24 cellular contexts compared by ENCODE assay signal in genomic region chr9:131524578-131525315, GRCh38. TPM values are rescaled to one million over a fixed set of nuclear protein-coding genes. Genes with fewer than 3 reads are reported as not detected.
DNase-seq lines count a peak whose midpoint lies in the region; ATAC-seq, FAIRE-seq and TF ChIP-seq lines count a peak whose summit lies in the region.
"Had no signal": no experiment of that assay in that cellular context is flagged by ENCODE, and none has a peak within 500 bp of the region (broad histone marks: within the 10 kb centered on the region; RNA-seq: fewer than 3 reads in every experiment).

No MANE protein-coding gene starts in this region.

- DNase-seq in AG10803 (ENCODE audit: low read depth), result peak; percentile 52
- DNase-seq in H9, result no peak
- no peak for DNase-seq in K562 (ENCODE audit: extremely low read depth in 1 of 4, low spot score in 3 of 4)
- DNase-seq in nephron progenitor cell, result no peak
- no peak for DNase-seq in NCI-H226
- no peak for DNase-seq in effector CD4-positive, alpha-beta T cell
- no peak for DNase-seq in NOMO-1 treated with dmso at 0.1 percent for 144 hours (lab: John Stamatoyannopoulos, UW; ENCODE audit: unreplicated experiment)
- DNase-seq: activated CD4-positive, alpha-beta T cell treated with anti-CD3 and anti-CD28 coated beads for 1 hour; activated CD8-positive, alpha-beta memory T cell treated with anti-CD3 and anti-CD28 coated beads, Interleukin-2, amount 50 U/mL, for 48 hours; activated naive CD4-positive, alpha-beta T cell treated with anti-CD3 and anti-CD28 coated beads for 36 hours; Calu3; effector memory CD4-positive, alpha-beta T cell; GDM1; kidney; NCI-H1092; NCI-H526; OCI-M1; T-helper 9 cell had no signal

- H3K27me3 Mint-ChIP-seq in H9 (ENCODE audit: low read depth), result no peaks in the 10 kb centered on the region
- no peaks in the 10 kb centered on the region for H3K27me3 Mint-ChIP-seq in nephron progenitor cell (ENCODE audit: low read depth, poor library complexity)
- H3K27me3 Mint-ChIP-seq: memory B cell had no signal

- TF ChIP-seq CTCF in AG10803 (conservative IDR thresholded peaks at IDR 0.05; ENCODE audit: low read length) (no peak), H9 (conservative IDR thresholded peaks at IDR 0.05) (no peak), K562 (IDR thresholded peaks at IDR 0.05 in 2 of 3, conservative IDR thresholded peaks at IDR 0.05 in 1 of 3; ENCODE audit: insufficient read depth in 2 of 3, low read depth in 1 of 3, low read length in 3 of 3) (no peak), nephron progenitor cell (IDR thresholded peaks at IDR 0.05) (no peak)

- H2AK5ac ChIP-seq in H9 (ENCODE audit: insufficient read length, low read length), result no peak overlapping the region

- H2AFZ ChIP-seq in H9 (ENCODE audit: low read length) (no peak overlapping the region), K562 (ENCODE audit: low read depth, low read length) (no peak overlapping the region)

- CTCF ChIA-PET in K562 (lab: Yijun Ruan, JAX; ENCODE audit: low intra/inter-chr PET ratio), result no interaction called here

- no peaks in the 10 kb centered on the region for H3K9me3 Mint-ChIP-seq in H9
- H3K9me3 Mint-ChIP-seq in nephron progenitor cell, result no peaks in the 10 kb centered on the region
- H3K9me3 Mint-ChIP-seq: activated naive CD4-positive, alpha-beta T cell treated with anti-CD3 and anti-CD28 coated beads for 36 hours; memory B cell had no signal

- no peaks in the 10 kb centered on the region for H3K9me3 ChIP-seq in H9 (ENCODE audit: control insufficient read depth, low read depth, low read length)
- no peaks in the 10 kb centered on the region for H3K9me3 ChIP-seq in K562 (replicated peaks; ENCODE audit: control insufficient read depth, insufficient read depth, low read depth, low read length)
- H3K9me3 ChIP-seq: SJSA1 had no signal

- no peak for TF ChIP-seq RAD21 in K562 (CRISPR knock-in tag; conservative IDR thresholded peaks at IDR 0.05 in 1 of 2, IDR thresholded peaks at IDR 0.05 in 1 of 2)

- no TSS peak for BruUV-seq in K562 (replicated peaks; lab: Mats Ljungman, UMichigan)

- no peaks in the 10 kb centered on the region for H3K4me1 ChIP-seq in H9 (ENCODE audit: insufficient read depth, low read length)
- peaks cover 0 to 26% of the 10 kb centered on the region in 2 experiments; a peak in 1 of 5 replicates for H3K4me1 ChIP-seq in K562 (replicated peaks in 1 of 2; ENCODE audit: control insufficient read depth in 2 of 2, insufficient read depth in 2 of 2, low read length in 2 of 2)

- no peak overlapping the region for H2BK15ac ChIP-seq in H9 (ENCODE audit: low read depth, low read length)

- no peak overlapping the region for H3K14ac ChIP-seq in H9 (ENCODE audit: insufficient read depth, low read length)

- peaks cover 0 to under 1% of the 10 kb centered on the region in 2 experiments; a peak in 2 of 4 replicates for H3K4me1 Mint-ChIP-seq in H9
- peaks cover 4% of the 10 kb centered on the region for H3K4me1 Mint-ChIP-seq in nephron progenitor cell

- no peak overlapping the region for H2BK20ac ChIP-seq in H9 (ENCODE audit: low read depth, low read length, poor library complexity, severe bottlenecking)

- no peak overlapping the region for H4K5ac ChIP-seq in H9 (ENCODE audit: insufficient read length, low read depth, low read length)

- H4K91ac ChIP-seq in H9 (ENCODE audit: insufficient read length, low read depth, low read length), result no peak overlapping the region

- no peak overlapping the region for H2BK12ac ChIP-seq in H9 (ENCODE audit: insufficient read length, low read depth, low read length)

- no peak overlapping the region for H3K23ac ChIP-seq in H9 (ENCODE audit: insufficient read length, low read depth, low read length)

- H2BK5ac ChIP-seq in H9 (ENCODE audit: insufficient read length, low read length), result no peak overlapping the region

- FAIRE-seq in K562 (lab: Jason Lieb, UNC), result no peak
- FAIRE-seq: GM12878, kidney had no signal

- H3K18ac ChIP-seq in H9 (ENCODE audit: insufficient read length, low read depth, low read length), result no peak overlapping the region

- H3K27ac ChIP-seq in H9 (ENCODE audit: insufficient read length, low read depth, low read length) (no peak overlapping the region), K562 (ENCODE audit: extremely low read depth, low read depth, low read length) (no peak overlapping the region)
- H3K27ac ChIP-seq: SJSA1 had no signal

- H3K27me3 ChIP-seq in H9 (ENCODE audit: insufficient read depth, low read length) (no peaks in the 10 kb centered on the region), K562 (ENCODE audit: control insufficient read depth in 2 of 2, insufficient read depth in 2 of 2, low read length in 2 of 2) (no peaks in the 10 kb centered on the region)
- H3K27me3 ChIP-seq: SJSA1 had no signal

- H4K8ac ChIP-seq in H9 (replicated peaks; ENCODE audit: insufficient read length, low read depth, low read length), result no peak overlapping the region

- H3K79me2 ChIP-seq in H9 (ENCODE audit: insufficient read depth, low read length) (no peaks in the 10 kb centered on the region), K562 (ENCODE audit: control insufficient read depth, insufficient read depth, low read length) (0 out of 3 replicates have a peak, but pooled peaks cover 1% of the 10 kb centered on the region)

- H3K27ac Mint-ChIP-seq in H9 (peak overlapping the region in 2 of 3 experiments; percentile 76 to 85; a peak in 3 of 7 replicates), nephron progenitor cell (peak overlapping the region; percentile 93)
- H3K27ac Mint-ChIP-seq: activated naive CD4-positive, alpha-beta T cell treated with anti-CD3 and anti-CD28 coated beads for 36 hours; memory B cell had no signal

- H3K36me3 Mint-ChIP-seq in H9 (ENCODE audit: insufficient read depth in 1 of 3, low read depth in 3 of 3) (peaks cover 36 to 89% (median 82%) of the 10 kb centered on the region in 3 experiments), nephron progenitor cell (ENCODE audit: low read depth) (peaks cover 40% of the 10 kb centered on the region)

- H3K56ac ChIP-seq in H9 (ENCODE audit: insufficient read length, low read depth, low read length), result no peak overlapping the region

- peaks cover 93% of the 10 kb centered on the region; the same call in 2 of the 3 replicates for H3K36me3 ChIP-seq in K562 (ENCODE audit: control insufficient read depth, insufficient read depth, low read length)

- H3K4me3 Mint-ChIP-seq in H9, result no peak overlapping the region
- H3K4me3 Mint-ChIP-seq in nephron progenitor cell, result no peak overlapping the region
- H3K4me3 Mint-ChIP-seq: activated naive CD4-positive, alpha-beta T cell treated with anti-CD3 and anti-CD28 coated beads for 36 hours; memory B cell had no signal

- H3K4me2 ChIP-seq in H9 (ENCODE audit: insufficient read depth, insufficient read length, low read length) (no peak overlapping the region), K562 (ENCODE audit: insufficient read depth, low read length) (no peak overlapping the region)

- intact Hi-C loops in K562 (cut with micrococcal nuclease), result no loop called here

- H3K9me1 ChIP-seq in K562 (ENCODE audit: control insufficient read depth, insufficient read depth, low read length), result no peaks in the 10 kb centered on the region

- H3K4me3 ChIP-seq in AG10803 (ENCODE audit: low read length), result no peak overlapping the region
- H3K4me3 ChIP-seq in K562, result no peak overlapping the region
- H3K4me3 ChIP-seq: GM12878, SJSA1 had no signal

- no peak overlapping the region for H3K4ac ChIP-seq in H9 (ENCODE audit: low read depth, low read length)

- WGBS in H9 (ENCODE audit: extremely low coverage, insufficient read length, low lambda C conversion rate), result no CpG with 5 or more reads among the region's 23 CpGs
- 86% methylated on average over 16 of the region's 23 CpGs for WGBS in K562 (ENCODE audit: insufficient coverage, low coverage, missing lambda C conversion rate)

- no peaks in the 10 kb centered on the region for H4K20me1 ChIP-seq in H9 (ENCODE audit: control insufficient read depth, insufficient read depth, insufficient read length)
- H4K20me1 ChIP-seq in K562 (replicated peaks; ENCODE audit: control insufficient read depth, insufficient read depth, low read length), result no peaks in the 10 kb centered on the region; the same call in 1 of the 2 replicates

- POLR2A ChIA-PET in K562 (lab: Yijun Ruan, JAX), result no interaction called here

- H3K9ac ChIP-seq in H9 (ENCODE audit: extremely low read depth, insufficient read length, low read length), result no peak overlapping the region
- H3K9ac ChIP-seq in K562 (ENCODE audit: insufficient read depth in 1 of 2, low read depth in 2 of 2, low read length in 2 of 2), result 0 out of 4 replicates have a peak overlapping the region, but pooled peaks of 1 of the 2 experiments have one; percentile 50

- no peaks in the 10 kb centered on the region for H3K79me1 ChIP-seq in H9 (ENCODE audit: insufficient read depth, low read depth, low read length, poor library complexity, severe bottlenecking)

- H3T11ph ChIP-seq in H9 (ENCODE audit: low read length), result no peak overlapping the region

- ATAC-seq in K562 (no peak), HG02981 (IDR thresholded peaks at IDR 0.05; ENCODE audit: unreplicated experiment) (no peak)
- ATAC-seq: GM12878, right cardiac atrium had no signal

- H2BK120ac ChIP-seq in H9 (ENCODE audit: low read depth, low read length, poor library complexity, severe bottlenecking), result no peak overlapping the region

- TF ChIP-seq EP300 in K562 (IDR thresholded peaks at IDR 0.05; ENCODE audit: low read length), result no peak

- in situ Hi-C loops in K562 (cut with MboI), result no loop called here

- TF ChIP-seq POLR2A in K562 (conservative IDR thresholded peaks at IDR 0.05), result no peak

- H3K23me2 ChIP-seq in H9 (ENCODE audit: insufficient read length, low read depth, low read length, poor library complexity, severe bottlenecking), result no peaks in the 10 kb centered on the region

RNA-seq across cellular contexts. Expression of gene UCK1, which starts 6.3 kb away (rescaled TPM):
- total RNA-seq in H9 (2021) (51.2 and 54.2 TPM in 2 replicates), K562 (2014; rRNA removed) (25.6 and 27.5 TPM in 2 replicates), K562 (2014; rRNA removed; fragmentation: Illumina TruSeq; extraction: Trizol) (6.4 and 7.5 TPM in 2 replicates), K562 (2015; rRNA removed; fragmentation: Illumina TruSeq; extraction: Trizol) (16.1 and 16.2 TPM in 2 replicates), K562 (2021) (16.9 and 19.8 TPM in 2 replicates)
- total RNA-seq in K562 (2011; cell fraction: chromatin; rRNA removed; ENCODE audit: low replicate concordance), result 22.3 and 45.1 TPM in 2 replicates
- 32.7 and 35.9 TPM in 2 replicates for total RNA-seq in K562 (2011; cell fraction: nucleolus; rRNA removed)
- 26.6 and 29.1 TPM in 2 replicates for total RNA-seq in K562 (2011; cell fraction: nucleoplasm; rRNA removed)
- polyA plus RNA-seq in K562 (2011; rRNA removed) (16.4 and 17.2 TPM in 2 replicates), K562 (2014; fragmentation: Illumina TruSeq; extraction: Trizol) (13.2 and 21.3 TPM in 2 replicates), K562 (2014; fragmentation: Nextera tagmentation; extraction: Ambion mirVana) (under 1 TPM; 0.27 to 0.48 TPM), K562 (2014; rRNA removed) (20.3 and 25.2 TPM in 2 replicates)
- polyA plus RNA-seq in K562 (2011; cell fraction: cytosol; rRNA removed), result 18.3 and 27.1 TPM in 2 replicates
- polyA plus RNA-seq in K562 (2011; cell fraction: nucleus; rRNA removed), result 22.7 and 38.5 TPM in 2 replicates
- 18.1 and 20.7 TPM in 2 replicates for polyA plus RNA-seq in K562 (2012)
- polyA minus RNA-seq in K562 (2011; rRNA and poly(A)+ RNA removed), result 7.2 and 10.9 TPM in 2 replicates
- 9.7 and 10.8 TPM in 2 replicates for polyA minus RNA-seq in K562 (2011; cell fraction: cytosol; rRNA and poly(A)+ RNA removed)
- 10.2 and 12.7 TPM in 2 replicates for polyA minus RNA-seq in K562 (2011; cell fraction: nucleus; rRNA and poly(A)+ RNA removed)

RNA-seq across cellular contexts. Expression of gene PRRT1B, which starts 20.6 kb away (rescaled TPM):
- total RNA-seq in H9 (2021) (0.72 and 1.0 TPM in 2 replicates), K562 (2014; rRNA removed) (not detected in 2 replicates), K562 (2014; rRNA removed; fragmentation: Illumina TruSeq; extraction: Trizol) (not detected in 2 replicates), K562 (2015; rRNA removed; fragmentation: Illumina TruSeq; extraction: Trizol) (not detected in 2 replicates), K562 (2021) (not detected in 2 replicates)
- total RNA-seq in K562 (2011; cell fraction: chromatin; rRNA removed; ENCODE audit: low replicate concordance), result not detected in 2 replicates
- total RNA-seq in K562 (2011; cell fraction: nucleolus; rRNA removed), result not detected in 2 replicates
- not detected in 2 replicates for total RNA-seq in K562 (2011; cell fraction: nucleoplasm; rRNA removed)
- polyA plus RNA-seq in K562 (2011; rRNA removed) (not detected in 2 replicates), K562 (2014; fragmentation: Illumina TruSeq; extraction: Trizol) (not detected in 2 replicates), K562 (2014; fragmentation: Nextera tagmentation; extraction: Ambion mirVana) (not detected), K562 (2014; rRNA removed) (not detected in 2 replicates)
- not detected in 2 replicates for polyA plus RNA-seq in K562 (2011; cell fraction: cytosol; rRNA removed)
- polyA plus RNA-seq in K562 (2011; cell fraction: nucleus; rRNA removed), result not detected in 2 replicates
- not detected in 2 replicates for polyA plus RNA-seq in K562 (2012)
- not detected in 2 replicates for polyA minus RNA-seq in K562 (2011; rRNA and poly(A)+ RNA removed)
- not detected in 2 replicates for polyA minus RNA-seq in K562 (2011; cell fraction: cytosol; rRNA and poly(A)+ RNA removed)
- not detected in 2 replicates for polyA minus RNA-seq in K562 (2011; cell fraction: nucleus; rRNA and poly(A)+ RNA removed)
- total RNA-seq: activated naive CD4-positive, alpha-beta T cell treated with anti-CD3 and anti-CD28 coated beads for 36 hours; Calu3; cardiac septum; GM12878; right cardiac atrium; SJSA1 had no signal
- polyA plus RNA-seq: GM12878, right cardiac atrium had no signal

RNA-seq across cellular contexts. Expression of gene POMT1, which starts 22.0 kb away (rescaled TPM):
- total RNA-seq in H9 (2021) (34.0 and 34.1 TPM in 2 replicates), K562 (2014; rRNA removed) (14.6 and 21.3 TPM in 2 replicates), K562 (2014; rRNA removed; fragmentation: Illumina TruSeq; extraction: Trizol) (8.6 TPM in 2 replicates), K562 (2015; rRNA removed; fragmentation: Illumina TruSeq; extraction: Trizol) (15.6 and 15.7 TPM in 2 replicates), K562 (2021) (23.4 and 23.5 TPM in 2 replicates)
- 98.5 and 154 TPM in 2 replicates for total RNA-seq in K562 (2011; cell fraction: chromatin; rRNA removed; ENCODE audit: low replicate concordance)
- total RNA-seq in K562 (2011; cell fraction: nucleolus; rRNA removed), result 72.6 and 96.6 TPM in 2 replicates
- total RNA-seq in K562 (2011; cell fraction: nucleoplasm; rRNA removed), result 78.2 and 78.3 TPM in 2 replicates
- polyA plus RNA-seq in K562 (2011; rRNA removed) (15.3 and 21.6 TPM in 2 replicates), K562 (2014; fragmentation: Illumina TruSeq; extraction: Trizol) (13.7 and 15.3 TPM in 2 replicates), K562 (2014; fragmentation: Nextera tagmentation; extraction: Ambion mirVana) (1 to 10 TPM; 1.8 to 2.1 TPM), K562 (2014; rRNA removed) (15.4 and 18.2 TPM in 2 replicates)
- polyA plus RNA-seq in K562 (2011; cell fraction: cytosol; rRNA removed), result 16.0 and 17.4 TPM in 2 replicates
- polyA plus RNA-seq in K562 (2011; cell fraction: nucleus; rRNA removed), result 117 and 121 TPM in 2 replicates
- 22.0 and 30.6 TPM in 2 replicates for polyA plus RNA-seq in K562 (2012)
- polyA minus RNA-seq in K562 (2011; rRNA and poly(A)+ RNA removed), result 9.2 and 14.3 TPM in 2 replicates
- 6.6 and 8.9 TPM in 2 replicates for polyA minus RNA-seq in K562 (2011; cell fraction: cytosol; rRNA and poly(A)+ RNA removed)
- 11.7 and 17.9 TPM in 2 replicates for polyA minus RNA-seq in K562 (2011; cell fraction: nucleus; rRNA and poly(A)+ RNA removed)
